Comparison of ENCODE assay signal across 8 cellular contexts in the genomic region with DNA sequence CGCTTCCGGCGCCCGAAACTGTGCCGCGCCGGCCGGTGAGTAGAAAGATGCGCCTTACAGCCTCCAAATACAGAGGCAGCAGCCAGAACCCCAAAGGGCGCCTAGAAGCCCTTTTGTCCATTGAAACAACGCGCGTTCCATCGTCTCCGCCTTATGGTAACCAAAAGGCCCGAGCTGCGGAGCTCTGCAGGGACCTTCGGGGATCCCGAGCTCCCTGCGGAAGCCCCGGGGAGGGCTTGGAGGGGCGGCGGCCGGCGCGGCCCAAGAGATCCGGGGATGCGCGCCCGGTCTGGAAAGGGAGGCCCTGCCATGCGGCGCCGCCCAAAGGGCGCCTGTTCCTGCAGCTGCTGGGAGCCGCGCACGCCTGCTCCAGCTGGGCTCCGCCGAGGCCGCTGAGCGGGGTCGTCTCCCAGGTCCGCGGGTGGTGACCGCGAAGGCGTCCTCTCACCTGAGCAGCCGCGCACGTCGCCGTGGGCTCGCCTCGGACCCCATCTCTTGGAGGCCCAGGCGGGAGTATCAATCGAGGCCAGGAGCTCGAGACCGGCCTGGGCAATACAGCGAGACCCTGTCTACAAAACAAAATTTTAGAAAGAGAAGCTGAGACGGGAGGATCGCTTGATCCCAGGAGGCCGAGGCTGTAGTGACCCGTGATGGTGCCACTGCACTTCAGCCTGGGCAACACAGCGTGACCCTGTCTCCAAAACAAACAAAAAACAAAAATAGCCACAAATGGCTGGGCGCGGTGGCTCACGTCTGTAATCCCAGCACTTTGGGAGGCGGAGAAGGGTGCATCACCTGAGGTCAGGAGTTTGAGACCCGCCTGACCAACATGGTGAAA. TPM values are rescaled to one million over a fixed set of nuclear protein-coding genes. Genes with fewer than 3 reads are reported as not detected.
A peak's percentile ranks its signal among the peaks of the same experiment; 100 is the strongest.
DNase-seq lines count a peak whose midpoint lies in the region; ATAC-seq and TF ChIP-seq lines count a peak whose summit lies in the region.

No MANE protein-coding gene starts in this region.

- no peaks in the 10 kb centered on the region for H3K9me3 Mint-ChIP-seq in activated CD8-positive, alpha-beta T cell treated with anti-CD3 and anti-CD28 coated beads, Interleukin-2, amount 10 ng/mL, durations not matched to agents 7 days and 5 days (ENCODE audit: insufficient read depth)
- H3K9me3 Mint-ChIP-seq in progenitor cell of endocrine pancreas (ENCODE audit: low read depth) = no peaks in the 10 kb centered on the region

- DNase-seq in DMS153 (lab: John Stamatoyannopoulos, UW) (peak; percentile 85), HPDE6-E6E7 (ENCODE audit: extremely low spot score) (peak; percentile 32), cardiac septum (ENCODE audit: low spot score) (peak; percentile 83), progenitor cell of endocrine pancreas (ENCODE audit: low spot score, unreplicated experiment) (peak; percentile 61), NOMO-1 treated with dmso at 0.1 percent for 144 hours (lab: John Stamatoyannopoulos, UW; ENCODE audit: unreplicated experiment) (no peak)
- no peak for DNase-seq in activated CD8-positive, alpha-beta T cell treated with anti-CD3 and anti-CD28 coated beads, Interleukin-2, amount 10 ng/mL, durations not matched to agents 7 days and 5 days
- DNase-seq in stimulated activated naive CD4-positive, alpha-beta T cell treated with Interleukin-2 at 50 U/mL for 16 hours (lab: John Stamatoyannopoulos, UW) = no peak

- H3K27me3 Mint-ChIP-seq in activated CD8-positive, alpha-beta T cell treated with anti-CD3 and anti-CD28 coated beads, Interleukin-2, amount 10 ng/mL, durations not matched to agents 7 days and 5 days (ENCODE audit: low read depth) = peaks cover 2% of the 10 kb centered on the region
- H3K27me3 Mint-ChIP-seq in progenitor cell of endocrine pancreas = no peaks in the 10 kb centered on the region

- intact Hi-C loops in cardiac septum (cut with DNase I) = loop anchor here (2.0 kb wide), 1 partner anchor 68 kb away; a partner anchor contains a TSS

- CTCF ChIA-PET in activated CD8-positive, alpha-beta T cell treated with anti-CD3 and anti-CD28 coated beads, Interleukin-2, amount 10 ng/mL, durations not matched to agents 7 days and 5 days (lab: Charles Lee) = interaction anchor here (0.8 to 5.0 kb wide), 5 partner anchors 9 to 252 kb away, joined by 3 to 25 read pairs (median 4); a partner anchor contains a TSS

- peak overlapping the region; percentile 89 for H3K4me3 Mint-ChIP-seq in activated CD8-positive, alpha-beta T cell treated with anti-CD3 and anti-CD28 coated beads, Interleukin-2, amount 10 ng/mL, durations not matched to agents 7 days and 5 days
- peak overlapping the region; percentile 79 for H3K4me3 Mint-ChIP-seq in progenitor cell of endocrine pancreas (ENCODE audit: low read depth)

- H3K4me1 Mint-ChIP-seq in activated CD8-positive, alpha-beta T cell treated with anti-CD3 and anti-CD28 coated beads, Interleukin-2, amount 10 ng/mL, durations not matched to agents 7 days and 5 days (ENCODE audit: low read depth) = peaks cover 55% of the 10 kb centered on the region
- peaks cover 27% of the 10 kb centered on the region for H3K4me1 Mint-ChIP-seq in progenitor cell of endocrine pancreas (ENCODE audit: low read depth)

- ATAC-seq in GM19463 (IDR thresholded peaks at IDR 0.05; ENCODE audit: unreplicated experiment) = peak; percentile 21
- ATAC-seq in activated CD8-positive, alpha-beta T cell treated with anti-CD3 and anti-CD28 coated beads, Interleukin-2, amount 10 ng/mL, durations not matched to agents 7 days and 5 days = peak; percentile 18

- POLR2A ChIA-PET in activated CD8-positive, alpha-beta T cell treated with anti-CD3 and anti-CD28 coated beads, Interleukin-2, amount 10 ng/mL, durations not matched to agents 7 days and 5 days (lab: Charles Lee) = interaction anchor here (1.0 to 3.6 kb wide), 5 partner anchors 9 to 67 kb away, joined by 3 to 37 read pairs (median 13); a partner anchor contains a TSS

- H3K36me3 Mint-ChIP-seq in activated CD8-positive, alpha-beta T cell treated with anti-CD3 and anti-CD28 coated beads, Interleukin-2, amount 10 ng/mL, durations not matched to agents 7 days and 5 days (ENCODE audit: low read depth) = peaks cover 6% of the 10 kb centered on the region
- peaks cover 8% of the 10 kb centered on the region for H3K36me3 Mint-ChIP-seq in progenitor cell of endocrine pancreas (ENCODE audit: insufficient read depth)

- H3K27ac Mint-ChIP-seq in activated CD8-positive, alpha-beta T cell treated with anti-CD3 and anti-CD28 coated beads, Interleukin-2, amount 10 ng/mL, durations not matched to agents 7 days and 5 days = peak overlapping the region; percentile 97
- H3K27ac Mint-ChIP-seq in progenitor cell of endocrine pancreas = peak overlapping the region; percentile 100

- no peak for TF ChIP-seq CTCF in progenitor cell of endocrine pancreas (IDR thresholded peaks at IDR 0.05; ENCODE audit: unreplicated experiment)

RNA-seq across cellular contexts. Expression of a gene that starts 0.8 kb away (rescaled TPM):
- total RNA-seq in activated CD8-positive, alpha-beta T cell treated with anti-CD3 and anti-CD28 coated beads, Interleukin-2, amount 10 ng/mL, durations not matched to agents 7 days and 5 days = 10 to 100 TPM; 29.3 to 30.1 TPM
- 73.9 TPM for total RNA-seq in cardiac septum
- 21.6 and 23.5 TPM in 2 replicates for total RNA-seq in progenitor cell of endocrine pancreas

RNA-seq across cellular contexts. Expression of a gene that starts 7.8 kb away (rescaled TPM):
- 10 to 100 TPM; 40.2 to 45.3 TPM for total RNA-seq in activated CD8-positive, alpha-beta T cell treated with anti-CD3 and anti-CD28 coated beads, Interleukin-2, amount 10 ng/mL, durations not matched to agents 7 days and 5 days
- total RNA-seq in cardiac septum (113 TPM), progenitor cell of endocrine pancreas (44.1 and 46.2 TPM in 2 replicates)

Comparison
In these comparisons a context has a peak if more than half of its experiments do, and no peak if none do; other contexts are left out.
1. DNase-seq: peak in DMS153 (single experiment), HPDE6-E6E7 (single experiment), cardiac septum (single experiment) and progenitor cell of endocrine pancreas (single experiment); none in activated CD8-positive, alpha-beta T cell treated with anti-CD3 and anti-CD28 coated beads, Interleukin-2, amount 10 ng/mL, durations not matched to agents 7 days and 5 days (single experiment), stimulated activated naive CD4-positive, alpha-beta T cell treated with Interleukin-2 at 50 U/mL for 16 hours (single experiment) and NOMO-1 treated with dmso at 0.1 percent for 144 hours (single experiment).